Comparison of ENCODE assay signal across 1 cellular context in the genomic region with DNA sequence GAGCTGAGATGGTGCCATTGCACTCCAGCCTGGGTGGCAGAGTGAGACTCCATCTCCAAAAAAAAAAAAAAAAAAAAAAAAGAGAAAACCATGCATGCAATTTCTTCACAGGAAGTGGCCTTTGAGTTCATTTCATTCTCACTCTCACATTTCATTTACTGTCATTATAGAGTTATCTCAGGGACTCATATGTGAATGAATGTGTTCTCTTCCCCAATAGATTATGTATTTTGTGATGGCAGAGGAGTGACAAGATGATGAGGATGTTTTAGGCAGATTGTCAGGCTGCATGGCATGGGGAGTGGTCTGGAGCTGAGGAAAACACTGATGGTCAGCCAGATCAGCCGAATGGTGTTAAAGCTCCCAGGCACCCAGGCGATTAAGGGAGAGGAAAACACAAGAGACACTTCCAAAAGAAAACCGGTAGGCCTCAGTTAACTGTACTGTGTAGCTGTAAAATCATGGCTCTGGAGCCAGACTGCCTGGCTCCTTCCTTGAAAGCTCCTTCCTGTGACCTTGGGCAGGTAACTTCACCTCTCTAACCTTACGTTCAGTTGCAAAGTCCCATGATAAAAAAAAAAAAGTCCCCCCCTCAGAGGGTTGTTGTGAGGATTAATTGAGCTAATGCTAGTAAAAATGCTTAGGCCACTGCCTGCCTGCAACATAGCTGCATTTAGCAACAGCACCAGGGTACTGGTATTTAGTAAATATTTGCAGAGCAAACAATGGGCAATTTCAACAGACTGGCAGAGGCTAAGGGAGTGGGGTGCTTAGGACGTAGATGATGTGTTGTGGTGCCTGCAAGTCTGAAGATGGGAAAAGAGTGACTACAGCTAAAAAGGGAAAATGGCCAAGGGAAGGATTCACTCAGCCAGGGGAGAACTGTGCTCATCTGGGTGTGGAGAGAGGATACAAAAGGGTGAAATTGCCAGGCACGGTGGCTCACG.
A peak's percentile ranks its signal among the peaks of the same experiment; 100 is the strongest.
TF ChIP-seq lines count a peak whose summit lies in the region.

No MANE protein-coding gene starts in this region.

TF ChIP-seq in HepG2, 621 proteins besides CTCF, POLR2A, EP300 and RAD21 (continues in another document):
- TF ChIP-seq ZEB1 (IDR thresholded peaks at IDR 0.05; ENCODE audit: insufficient replicate concordance, low read depth), result peak; percentile 89
- TF ChIP-seq, protein P1, sequence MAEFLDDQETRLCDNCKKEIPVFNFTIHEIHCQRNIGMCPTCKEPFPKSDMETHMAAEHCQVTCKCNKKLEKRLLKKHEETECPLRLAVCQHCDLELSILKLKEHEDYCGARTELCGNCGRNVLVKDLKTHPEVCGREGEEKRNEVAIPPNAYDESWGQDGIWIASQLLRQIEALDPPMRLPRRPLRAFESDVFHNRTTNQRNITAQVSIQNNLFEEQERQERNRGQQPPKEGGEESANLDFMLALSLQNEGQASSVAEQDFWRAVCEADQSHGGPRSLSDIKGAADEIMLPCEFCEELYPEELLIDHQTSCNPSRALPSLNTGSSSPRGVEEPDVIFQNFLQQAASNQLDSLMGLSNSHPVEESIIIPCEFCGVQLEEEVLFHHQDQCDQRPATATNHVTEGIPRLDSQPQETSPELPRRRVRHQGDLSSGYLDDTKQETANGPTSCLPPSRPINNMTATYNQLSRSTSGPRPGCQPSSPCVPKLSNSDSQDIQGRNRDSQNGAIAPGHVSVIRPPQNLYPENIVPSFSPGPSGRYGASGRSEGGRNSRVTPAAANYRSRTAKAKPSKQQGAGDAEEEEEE (CRISPR knock-in tag; IDR thresholded peaks at IDR 0.05; ENCODE audit: borderline replicate concordance), result 0 out of 2 replicates have a peak, but pooled peaks have one; percentile 25
- peak; percentile 72; the same call in 1 of the 2 replicates for TF ChIP-seq TARDBP (CRISPR knock-in tag; IDR thresholded peaks at IDR 0.05)
- TF ChIP-seq, protein P2, sequence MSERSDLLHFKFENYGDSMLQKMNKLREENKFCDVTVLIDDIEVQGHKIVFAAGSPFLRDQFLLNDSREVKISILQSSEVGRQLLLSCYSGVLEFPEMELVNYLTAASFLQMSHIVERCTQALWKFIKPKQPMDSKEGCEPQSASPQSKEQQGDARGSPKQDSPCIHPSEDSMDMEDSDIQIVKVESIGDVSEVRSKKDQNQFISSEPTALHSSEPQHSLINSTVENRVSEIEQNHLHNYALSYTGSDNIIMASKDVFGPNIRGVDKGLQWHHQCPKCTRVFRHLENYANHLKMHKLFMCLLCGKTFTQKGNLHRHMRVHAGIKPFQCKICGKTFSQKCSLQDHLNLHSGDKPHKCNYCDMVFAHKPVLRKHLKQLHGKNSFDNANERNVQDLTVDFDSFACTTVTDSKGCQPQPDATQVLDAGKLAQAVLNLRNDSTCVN (CRISPR knock-in tag; IDR thresholded peaks at IDR 0.05; ENCODE audit: borderline replicate concordance), result no peak
- TF ChIP-seq ELF1 (CRISPR knock-in tag; IDR thresholded peaks at IDR 0.05), result no peak
- TF ChIP-seq ZNF367 (CRISPR knock-in tag; IDR thresholded peaks at IDR 0.05; ENCODE audit: borderline replicate concordance), result no peak
- no peak for TF ChIP-seq HNRNPK (IDR thresholded peaks at IDR 0.05; ENCODE audit: low read depth, low read length, poor library complexity, severe bottlenecking)
- TF ChIP-seq NFRKB (IDR thresholded peaks at IDR 0.05), result no peak
- no peak for TF ChIP-seq POLR2AphosphoS2 (IDR thresholded peaks at IDR 0.05; ENCODE audit: low read depth, low read length)
- no peak for TF ChIP-seq ZFP82 (CRISPR knock-in tag; IDR thresholded peaks at IDR 0.05; ENCODE audit: borderline replicate concordance)
- TF ChIP-seq, protein P3, sequence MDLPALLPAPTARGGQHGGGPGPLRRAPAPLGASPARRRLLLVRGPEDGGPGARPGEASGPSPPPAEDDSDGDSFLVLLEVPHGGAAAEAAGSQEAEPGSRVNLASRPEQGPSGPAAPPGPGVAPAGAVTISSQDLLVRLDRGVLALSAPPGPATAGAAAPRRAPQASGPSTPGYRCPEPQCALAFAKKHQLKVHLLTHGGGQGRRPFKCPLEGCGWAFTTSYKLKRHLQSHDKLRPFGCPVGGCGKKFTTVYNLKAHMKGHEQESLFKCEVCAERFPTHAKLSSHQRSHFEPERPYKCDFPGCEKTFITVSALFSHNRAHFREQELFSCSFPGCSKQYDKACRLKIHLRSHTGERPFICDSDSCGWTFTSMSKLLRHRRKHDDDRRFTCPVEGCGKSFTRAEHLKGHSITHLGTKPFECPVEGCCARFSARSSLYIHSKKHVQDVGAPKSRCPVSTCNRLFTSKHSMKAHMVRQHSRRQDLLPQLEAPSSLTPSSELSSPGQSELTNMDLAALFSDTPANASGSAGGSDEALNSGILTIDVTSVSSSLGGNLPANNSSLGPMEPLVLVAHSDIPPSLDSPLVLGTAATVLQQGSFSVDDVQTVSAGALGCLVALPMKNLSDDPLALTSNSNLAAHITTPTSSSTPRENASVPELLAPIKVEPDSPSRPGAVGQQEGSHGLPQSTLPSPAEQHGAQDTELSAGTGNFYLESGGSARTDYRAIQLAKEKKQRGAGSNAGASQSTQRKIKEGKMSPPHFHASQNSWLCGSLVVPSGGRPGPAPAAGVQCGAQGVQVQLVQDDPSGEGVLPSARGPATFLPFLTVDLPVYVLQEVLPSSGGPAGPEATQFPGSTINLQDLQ (CRISPR knock-in tag; IDR thresholded peaks at IDR 0.05), result no peak
- TF ChIP-seq MEF2D (CRISPR knock-in tag; IDR thresholded peaks at IDR 0.05), result peak; percentile 98
- TF ChIP-seq, protein P4, sequence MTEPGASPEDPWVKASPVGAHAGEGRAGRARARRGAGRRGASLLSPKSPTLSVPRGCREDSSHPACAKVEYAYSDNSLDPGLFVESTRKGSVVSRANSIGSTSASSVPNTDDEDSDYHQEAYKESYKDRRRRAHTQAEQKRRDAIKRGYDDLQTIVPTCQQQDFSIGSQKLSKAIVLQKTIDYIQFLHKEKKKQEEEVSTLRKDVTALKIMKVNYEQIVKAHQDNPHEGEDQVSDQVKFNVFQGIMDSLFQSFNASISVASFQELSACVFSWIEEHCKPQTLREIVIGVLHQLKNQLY (CRISPR knock-in tag; IDR thresholded peaks at IDR 0.05), result peak; percentile 68; the same call in 1 of the 2 replicates
- no peak for TF ChIP-seq ZNF143 (CRISPR knock-in tag; IDR thresholded peaks at IDR 0.05)
- TF ChIP-seq PAX8 (CRISPR knock-in tag; IDR thresholded peaks at IDR 0.05; ENCODE audit: borderline replicate concordance), result no peak
- peak; percentile 81 for TF ChIP-seq ZBTB20 (CRISPR knock-in tag; IDR thresholded peaks at IDR 0.05; ENCODE audit: borderline replicate concordance, low read depth)
- TF ChIP-seq, protein P5, sequence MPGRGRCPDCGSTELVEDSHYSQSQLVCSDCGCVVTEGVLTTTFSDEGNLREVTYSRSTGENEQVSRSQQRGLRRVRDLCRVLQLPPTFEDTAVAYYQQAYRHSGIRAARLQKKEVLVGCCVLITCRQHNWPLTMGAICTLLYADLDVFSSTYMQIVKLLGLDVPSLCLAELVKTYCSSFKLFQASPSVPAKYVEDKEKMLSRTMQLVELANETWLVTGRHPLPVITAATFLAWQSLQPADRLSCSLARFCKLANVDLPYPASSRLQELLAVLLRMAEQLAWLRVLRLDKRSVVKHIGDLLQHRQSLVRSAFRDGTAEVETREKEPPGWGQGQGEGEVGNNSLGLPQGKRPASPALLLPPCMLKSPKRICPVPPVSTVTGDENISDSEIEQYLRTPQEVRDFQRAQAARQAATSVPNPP (CRISPR knock-in tag; IDR thresholded peaks at IDR 0.05), result no peak
- TF ChIP-seq CEBPB (IDR thresholded peaks at IDR 0.05; ENCODE audit: borderline replicate concordance, low read depth, low read length), result peak; percentile 97
- peak; percentile 67 for TF ChIP-seq ZFX (CRISPR knock-in tag; IDR thresholded peaks at IDR 0.05; ENCODE audit: low read depth)
- no peak for TF ChIP-seq HNRNPUL1 (IDR thresholded peaks at IDR 0.05; ENCODE audit: low read depth, low read length)
- no peak for TF ChIP-seq ZNF224 (CRISPR knock-in tag; IDR thresholded peaks at IDR 0.05)
- TF ChIP-seq CAMTA2 (CRISPR knock-in tag; IDR thresholded peaks at IDR 0.05; ENCODE audit: borderline replicate concordance), result no peak
- TF ChIP-seq, protein P6, sequence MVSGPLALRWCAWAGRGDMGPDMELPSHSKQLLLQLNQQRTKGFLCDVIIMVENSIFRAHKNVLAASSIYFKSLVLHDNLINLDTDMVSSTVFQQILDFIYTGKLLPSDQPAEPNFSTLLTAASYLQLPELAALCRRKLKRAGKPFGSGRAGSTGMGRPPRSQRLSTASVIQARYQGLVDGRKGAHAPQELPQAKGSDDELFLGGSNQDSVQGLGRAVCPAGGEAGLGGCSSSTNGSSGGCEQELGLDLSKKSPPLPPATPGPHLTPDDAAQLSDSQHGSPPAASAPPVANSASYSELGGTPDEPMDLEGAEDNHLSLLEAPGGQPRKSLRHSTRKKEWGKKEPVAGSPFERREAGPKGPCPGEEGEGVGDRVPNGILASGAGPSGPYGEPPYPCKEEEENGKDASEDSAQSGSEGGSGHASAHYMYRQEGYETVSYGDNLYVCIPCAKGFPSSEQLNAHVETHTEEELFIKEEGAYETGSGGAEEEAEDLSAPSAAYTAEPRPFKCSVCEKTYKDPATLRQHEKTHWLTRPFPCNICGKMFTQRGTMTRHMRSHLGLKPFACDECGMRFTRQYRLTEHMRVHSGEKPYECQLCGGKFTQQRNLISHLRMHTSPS (CRISPR knock-in tag; IDR thresholded peaks at IDR 0.05; ENCODE audit: low read depth), result peak; percentile 95
- no peak for TF ChIP-seq SP2 (CRISPR knock-in tag; IDR thresholded peaks at IDR 0.05)
- TF ChIP-seq NKX3-1 (CRISPR knock-in tag; IDR thresholded peaks at IDR 0.05), result no peak
- TF ChIP-seq KDM2A (CRISPR knock-in tag; IDR thresholded peaks at IDR 0.05; ENCODE audit: borderline replicate concordance, low read depth), result 0 out of 2 replicates have a peak, but pooled peaks have one; percentile 18
- TF ChIP-seq NRL (CRISPR knock-in tag; IDR thresholded peaks at IDR 0.05; ENCODE audit: borderline replicate concordance), result no peak
- TF ChIP-seq, protein P7, sequence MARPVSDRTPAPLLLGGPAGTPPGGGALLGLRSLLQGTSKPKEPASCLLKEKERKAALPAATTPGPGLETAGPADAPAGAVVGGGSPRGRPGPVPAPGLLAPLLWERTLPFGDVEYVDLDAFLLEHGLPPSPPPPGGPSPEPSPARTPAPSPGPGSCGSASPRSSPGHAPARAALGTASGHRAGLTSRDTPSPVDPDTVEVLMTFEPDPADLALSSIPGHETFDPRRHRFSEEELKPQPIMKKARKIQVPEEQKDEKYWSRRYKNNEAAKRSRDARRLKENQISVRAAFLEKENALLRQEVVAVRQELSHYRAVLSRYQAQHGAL (CRISPR knock-in tag; IDR thresholded peaks at IDR 0.05; ENCODE audit: not compliant biosample characterization), result no peak
- peak; percentile 24; the same call in 1 of the 2 replicates for TF ChIP-seq HHEX (CRISPR knock-in tag; IDR thresholded peaks at IDR 0.05)
- no peak for TF ChIP-seq NFE2 (CRISPR knock-in tag; IDR thresholded peaks at IDR 0.05)
- TF ChIP-seq, protein P8, sequence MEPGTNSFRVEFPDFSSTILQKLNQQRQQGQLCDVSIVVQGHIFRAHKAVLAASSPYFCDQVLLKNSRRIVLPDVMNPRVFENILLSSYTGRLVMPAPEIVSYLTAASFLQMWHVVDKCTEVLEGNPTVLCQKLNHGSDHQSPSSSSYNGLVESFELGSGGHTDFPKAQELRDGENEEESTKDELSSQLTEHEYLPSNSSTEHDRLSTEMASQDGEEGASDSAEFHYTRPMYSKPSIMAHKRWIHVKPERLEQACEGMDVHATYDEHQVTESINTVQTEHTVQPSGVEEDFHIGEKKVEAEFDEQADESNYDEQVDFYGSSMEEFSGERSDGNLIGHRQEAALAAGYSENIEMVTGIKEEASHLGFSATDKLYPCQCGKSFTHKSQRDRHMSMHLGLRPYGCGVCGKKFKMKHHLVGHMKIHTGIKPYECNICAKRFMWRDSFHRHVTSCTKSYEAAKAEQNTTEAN (CRISPR knock-in tag; conservative IDR thresholded peaks at IDR 0.05), result no peak
- TF ChIP-seq HNF4G (IDR thresholded peaks at IDR 0.05; ENCODE audit: borderline replicate concordance, low read depth, low read length), result peak; percentile 38; the same call in 1 of the 2 replicates
- TF ChIP-seq HNF4G (CRISPR knock-in tag; IDR thresholded peaks at IDR 0.05; ENCODE audit: borderline replicate concordance, low read depth), result no peak
- no peak for TF ChIP-seq HOXA7 (CRISPR knock-in tag; IDR thresholded peaks at IDR 0.05)
- TF ChIP-seq, protein P9, sequence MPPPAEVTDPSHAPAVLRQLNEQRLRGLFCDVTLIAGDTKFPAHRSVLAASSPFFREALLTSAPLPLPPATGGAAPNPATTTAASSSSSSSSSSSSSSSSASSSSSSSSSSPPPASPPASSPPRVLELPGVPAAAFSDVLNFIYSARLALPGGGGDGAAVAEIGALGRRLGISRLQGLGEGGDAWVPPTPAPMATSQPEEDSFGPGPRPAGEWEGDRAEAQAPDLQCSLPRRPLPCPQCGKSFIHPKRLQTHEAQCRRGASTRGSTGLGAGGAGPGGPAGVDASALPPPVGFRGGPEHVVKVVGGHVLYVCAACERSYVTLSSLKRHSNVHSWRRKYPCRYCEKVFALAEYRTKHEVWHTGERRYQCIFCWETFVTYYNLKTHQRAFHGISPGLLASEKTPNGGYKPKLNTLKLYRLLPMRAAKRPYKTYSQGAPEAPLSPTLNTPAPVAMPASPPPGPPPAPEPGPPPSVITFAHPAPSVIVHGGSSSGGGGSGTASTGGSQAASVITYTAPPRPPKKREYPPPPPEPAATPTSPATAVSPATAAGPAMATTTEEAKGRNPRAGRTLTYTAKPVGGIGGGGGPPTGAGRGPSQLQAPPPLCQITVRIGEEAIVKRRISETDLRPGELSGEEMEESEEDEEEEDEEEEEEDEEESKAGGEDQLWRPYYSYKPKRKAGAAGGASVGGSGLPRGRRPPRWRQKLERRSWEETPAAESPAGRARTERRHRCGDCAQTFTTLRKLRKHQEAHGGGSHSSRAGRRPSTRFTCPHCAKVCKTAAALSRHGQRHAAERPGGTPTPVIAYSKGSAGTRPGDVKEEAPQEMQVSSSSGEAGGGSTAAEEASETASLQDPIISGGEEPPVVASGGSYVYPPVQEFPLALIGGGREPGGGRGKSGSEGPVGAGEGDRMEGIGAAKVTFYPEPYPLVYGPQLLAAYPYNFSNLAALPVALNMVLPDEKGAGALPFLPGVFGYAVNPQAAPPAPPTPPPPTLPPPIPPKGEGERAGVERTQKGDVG (CRISPR knock-in tag; IDR thresholded peaks at IDR 0.05; ENCODE audit: borderline replicate concordance), result no peak
- peak; percentile 64; the same call in 1 of the 2 replicates for TF ChIP-seq REPIN1 (CRISPR knock-in tag; IDR thresholded peaks at IDR 0.05; ENCODE audit: borderline replicate concordance, low read depth)
- no peak for TF ChIP-seq RNF2 (conservative IDR thresholded peaks at IDR 0.05; ENCODE audit: low read depth)
- TF ChIP-seq RBM39 (IDR thresholded peaks at IDR 0.05; ENCODE audit: low read depth, low read length, poor library complexity, severe bottlenecking), result no peak
- TF ChIP-seq ZNF674 (CRISPR knock-in tag; IDR thresholded peaks at IDR 0.05; ENCODE audit: low read depth), result no peak
- no peak for TF ChIP-seq SCMH1 (CRISPR knock-in tag; IDR thresholded peaks at IDR 0.05; ENCODE audit: borderline replicate concordance)
- peak; percentile 61; the same call in 1 of the 2 replicates for TF ChIP-seq FOXK2 (IDR thresholded peaks at IDR 0.05)
- no peak for TF ChIP-seq GZF1 (CRISPR knock-in tag; IDR thresholded peaks at IDR 0.05)
- TF ChIP-seq FOSL2 (CRISPR knock-in tag; IDR thresholded peaks at IDR 0.05), result peak; percentile 89
